In genomic region chr14:85576848-85577541, GRCh38 we compare ENCODE assay signal across 25 cellular contexts. TPM values are rescaled to one million over a fixed set of nuclear protein-coding genes. Genes with fewer than 3 reads are reported as not detected.
DNase-seq lines count a peak whose midpoint lies in the region; FAIRE-seq and TF ChIP-seq lines count a peak whose summit lies in the region.
"Had no signal": no experiment of that assay in that cellular context is flagged by ENCODE, and none has a peak within 500 bp of the region (broad histone marks: within the 10 kb centered on the region; RNA-seq: fewer than 3 reads in every experiment).

No MANE protein-coding gene starts in this region.

- no peak for TF ChIP-seq CTCF in astrocyte (IDR thresholded peaks at IDR 0.05; ENCODE audit: insufficient read depth, low read depth, low read length)
- TF ChIP-seq CTCF in smooth muscle cell (IDR thresholded peaks at IDR 0.05; ENCODE audit: borderline replicate concordance, insufficient read depth, poor library complexity, severe bottlenecking): no peak

- H3K4me2 ChIP-seq in astrocyte (ENCODE audit: low read length) (peak overlapping the region; percentile 49), smooth muscle cell (peak overlapping the region; percentile 68)

- H3F3A ChIP-seq in smooth muscle cell (ENCODE audit: low read depth): peaks cover 17% of the 10 kb centered on the region

- no peaks in the 10 kb centered on the region for H3K79me2 ChIP-seq in astrocyte (ENCODE audit: insufficient read depth, low read length)
- peaks cover 41% of the 10 kb centered on the region for H3K79me2 ChIP-seq in smooth muscle cell (ENCODE audit: low read depth)

- H3K27ac ChIP-seq in HUES6 (ENCODE audit: low read depth, low read length) (peak overlapping the region; percentile 70; the same call in 1 of the 2 replicates), astrocyte (ENCODE audit: low read depth, low read length) (no peak overlapping the region), smooth muscle cell (ENCODE audit: low read depth) (peak overlapping the region; percentile 84)
- H3K27ac ChIP-seq: epithelial cell of prostate, skin epidermis, transverse colon had no signal

- DNase-seq in astrocyte (ENCODE audit: low read depth) (peak; percentile 30), iris pigment epithelial cell (ENCODE audit: low read depth) (peak; percentile 62), smooth muscle cell (lab: John Stamatoyannopoulos, UW; ENCODE audit: unreplicated experiment) (no peak), HK-2 (ENCODE audit: unreplicated experiment) (no peak), EL (no peak), glomerular visceral epithelial cell (ENCODE audit: extremely low spot score) (no peak)
- DNase-seq: activated CD4-positive, alpha-beta T cell treated with anti-CD3 and anti-CD28 coated beads, Interleukin-2, amount 10 ng/mL, durations not matched to agents 24 days and 14 days; CD8-positive, alpha-beta memory T cell; dermis blood vessel endothelial cell; H7; kidney glomerular epithelial cell; NCI-H1417 treated with DMSO at 0.1 percent for 48 hours; NCI-H526 treated with DMSO at 0.1 percent for 48 hours; stimulated activated CD4-positive, alpha-beta T cell treated with anti-CD3 and anti-CD28 coated beads, Interleukin-2, amount 100 ng/mL, for 48 hours; stimulated activated naive CD8-positive, alpha-beta T cell treated with anti-CD3 and anti-CD28 coated beads, Interleukin-15, Interleukin-2, amounts not matched to agents 100 U/mL and 50 U/mL, for 24 hours; T-helper 1 cell; transverse colon had no signal

- H2AFZ ChIP-seq in astrocyte (ENCODE audit: low read depth, low read length) (no peak overlapping the region), smooth muscle cell (ENCODE audit: low read depth) (no peak overlapping the region)

- peaks cover 7% of the 10 kb centered on the region for H3K36me3 Mint-ChIP-seq in astrocyte (ENCODE audit: low read depth, unreplicated experiment)
- H3K36me3 Mint-ChIP-seq: activated naive CD8-positive, alpha-beta T cell; CD8-positive, alpha-beta memory T cell; natural killer cell treated with Interleukin-12 subunit alpha and Interleukin-12 subunit beta and Interleukin-15 and Interleukin-18, amount 100 ng/mL, for 72 hours had no signal

- peaks cover 82% of the 10 kb centered on the region for H3K4me1 Mint-ChIP-seq in astrocyte (ENCODE audit: low read depth, unreplicated experiment)
- H3K4me1 Mint-ChIP-seq: activated CD4-positive, alpha-beta T cell treated with anti-CD3 and anti-CD28 coated beads, Interleukin-2, amount 10 ng/mL, durations not matched to agents 24 days and 14 days; activated T-helper 17 cell treated with anti-CD3 and anti-CD28 coated beads, Interleukin-2, amount 50 U/mL, for 72 hours; CD8-positive, alpha-beta memory T cell had no signal

- H3K4me3 Mint-ChIP-seq in astrocyte (ENCODE audit: unreplicated experiment): no peak overlapping the region
- H3K4me3 Mint-ChIP-seq: activated CD4-positive, alpha-beta T cell treated with anti-CD3 and anti-CD28 coated beads, Interleukin-2, amount 10 ng/mL, durations not matched to agents 24 days and 14 days; activated naive CD8-positive, alpha-beta T cell; activated T-helper 17 cell treated with anti-CD3 and anti-CD28 coated beads, Interleukin-2, amount 50 U/mL, for 72 hours; CD8-positive, alpha-beta memory T cell; natural killer cell treated with Interleukin-12 subunit alpha and Interleukin-12 subunit beta and Interleukin-15 and Interleukin-18, amount 100 ng/mL, for 72 hours had no signal

- FAIRE-seq in astrocyte (lab: Jason Lieb, UNC): no peak
- FAIRE-seq: frontal cortex, GM12892 had no signal

- H3K9ac ChIP-seq in HUES6 (ENCODE audit: low read length) (no peak overlapping the region), astrocyte (ENCODE audit: low read length) (no peak overlapping the region), smooth muscle cell (ENCODE audit: low read depth) (no peak overlapping the region)

- H3K9me3 ChIP-seq in HUES6 (ENCODE audit: control insufficient read depth, insufficient read depth, low read depth, low read length) (no peaks in the 10 kb centered on the region), astrocyte (ENCODE audit: insufficient read depth, low read depth, low read length) (no peaks in the 10 kb centered on the region), smooth muscle cell (replicated peaks; ENCODE audit: low read depth) (no peaks in the 10 kb centered on the region)
- H3K9me3 ChIP-seq: transverse colon had no signal

- H3K27me3 ChIP-seq in HUES6 (ENCODE audit: control insufficient read depth, insufficient read depth, low read length) (no peaks in the 10 kb centered on the region), astrocyte (ENCODE audit: insufficient read depth, low read length) (no peaks in the 10 kb centered on the region), smooth muscle cell (ENCODE audit: low read depth) (no peaks in the 10 kb centered on the region)
- H3K27me3 ChIP-seq: transverse colon had no signal

- no peaks in the 10 kb centered on the region for H4K20me1 ChIP-seq in astrocyte (ENCODE audit: insufficient read depth, low read length)
- no peaks in the 10 kb centered on the region for H4K20me1 ChIP-seq in smooth muscle cell (ENCODE audit: low read depth)

- H3K4me3 ChIP-seq in HUES6 (ENCODE audit: low read depth, low read length): no peak overlapping the region
- no peak overlapping the region for H3K4me3 ChIP-seq in astrocyte (ENCODE audit: insufficient read depth, low read depth, low read length)
- no peak overlapping the region for H3K4me3 ChIP-seq in smooth muscle cell
- H3K4me3 ChIP-seq: skin epidermis, transverse colon had no signal

- H3K36me3 ChIP-seq in HUES6 (ENCODE audit: control insufficient read depth, insufficient read depth, low read length): no peaks in the 10 kb centered on the region
- H3K36me3 ChIP-seq in astrocyte (ENCODE audit: insufficient read depth, low read length): no peaks in the 10 kb centered on the region
- H3K36me3 ChIP-seq in smooth muscle cell (ENCODE audit: low read depth): no peaks in the 10 kb centered on the region
- H3K36me3 ChIP-seq: transverse colon had no signal

- no peaks in the 10 kb centered on the region for H3K27me3 Mint-ChIP-seq in astrocyte (ENCODE audit: low read depth, unreplicated experiment)
- H3K27me3 Mint-ChIP-seq: activated CD4-positive, alpha-beta T cell treated with anti-CD3 and anti-CD28 coated beads, Interleukin-2, amount 10 ng/mL, durations not matched to agents 24 days and 14 days; activated naive CD8-positive, alpha-beta T cell; activated T-helper 17 cell treated with anti-CD3 and anti-CD28 coated beads, Interleukin-2, amount 50 U/mL, for 72 hours; CD8-positive, alpha-beta memory T cell had no signal

- 82% methylated on average over 5 of the region's 5 CpGs for WGBS in smooth muscle cell (ENCODE audit: low lambda C conversion rate)

- H3K4me1 ChIP-seq in HUES6 (ENCODE audit: control insufficient read depth, insufficient read depth, low read length): peaks cover 68% of the 10 kb centered on the region
- peaks cover 47% of the 10 kb centered on the region for H3K4me1 ChIP-seq in astrocyte (ENCODE audit: insufficient read depth, low read length)
- H3K4me1 ChIP-seq in smooth muscle cell (ENCODE audit: low read depth): peaks cover 66% of the 10 kb centered on the region
- H3K4me1 ChIP-seq: transverse colon had no signal

- no peaks in the 10 kb centered on the region for H3K9me3 Mint-ChIP-seq in astrocyte (ENCODE audit: unreplicated experiment)
- H3K9me3 Mint-ChIP-seq: activated CD4-positive, alpha-beta T cell treated with anti-CD3 and anti-CD28 coated beads, Interleukin-2, amount 10 ng/mL, durations not matched to agents 24 days and 14 days; activated T-helper 17 cell treated with anti-CD3 and anti-CD28 coated beads, Interleukin-2, amount 50 U/mL, for 72 hours; natural killer cell treated with Interleukin-12 subunit alpha and Interleukin-12 subunit beta and Interleukin-15 and Interleukin-18, amount 100 ng/mL, for 72 hours had no signal

- no peak overlapping the region for H3K27ac Mint-ChIP-seq in astrocyte (ENCODE audit: unreplicated experiment)
- H3K27ac Mint-ChIP-seq: activated CD4-positive, alpha-beta T cell treated with anti-CD3 and anti-CD28 coated beads, Interleukin-2, amount 10 ng/mL, durations not matched to agents 24 days and 14 days; activated naive CD8-positive, alpha-beta T cell; activated T-helper 17 cell treated with anti-CD3 and anti-CD28 coated beads, Interleukin-2, amount 50 U/mL, for 72 hours; CD8-positive, alpha-beta memory T cell; natural killer cell treated with Interleukin-12 subunit alpha and Interleukin-12 subunit beta and Interleukin-15 and Interleukin-18, amount 100 ng/mL, for 72 hours had no signal

RNA-seq across cellular contexts. Expression of gene FLRT2, which starts 47.1 kb away (rescaled TPM):
- total RNA-seq in astrocyte (171 and 227 TPM in 2 replicates), smooth muscle cell (89.0 and 104 TPM in 2 replicates)
- polyA plus RNA-seq in smooth muscle cell: 47.0 and 52.3 TPM in 2 replicates
- total RNA-seq: activated CD4-positive, alpha-beta T cell treated with anti-CD3 and anti-CD28 coated beads, Interleukin-2, amount 10 ng/mL, durations not matched to agents 24 days and 14 days; activated T-helper 17 cell treated with anti-CD3 and anti-CD28 coated beads, Interleukin-2, amount 50 U/mL, for 72 hours; CD8-positive, alpha-beta memory T cell had no signal
- polyA plus RNA-seq: CD8-positive, alpha-beta memory T cell had no signal

Comparison
In these comparisons a context has a peak if more than half of its experiments do, and no peak if none do; other contexts are left out.
1. DNase-seq: peak in astrocyte (single experiment) and iris pigment epithelial cell (single experiment); none in smooth muscle cell (single experiment), HK-2 (single experiment), EL (single experiment) and glomerular visceral epithelial cell (single experiment).